Comparison of ENCODE assay signal across 1 cellular context in the genomic region with DNA sequence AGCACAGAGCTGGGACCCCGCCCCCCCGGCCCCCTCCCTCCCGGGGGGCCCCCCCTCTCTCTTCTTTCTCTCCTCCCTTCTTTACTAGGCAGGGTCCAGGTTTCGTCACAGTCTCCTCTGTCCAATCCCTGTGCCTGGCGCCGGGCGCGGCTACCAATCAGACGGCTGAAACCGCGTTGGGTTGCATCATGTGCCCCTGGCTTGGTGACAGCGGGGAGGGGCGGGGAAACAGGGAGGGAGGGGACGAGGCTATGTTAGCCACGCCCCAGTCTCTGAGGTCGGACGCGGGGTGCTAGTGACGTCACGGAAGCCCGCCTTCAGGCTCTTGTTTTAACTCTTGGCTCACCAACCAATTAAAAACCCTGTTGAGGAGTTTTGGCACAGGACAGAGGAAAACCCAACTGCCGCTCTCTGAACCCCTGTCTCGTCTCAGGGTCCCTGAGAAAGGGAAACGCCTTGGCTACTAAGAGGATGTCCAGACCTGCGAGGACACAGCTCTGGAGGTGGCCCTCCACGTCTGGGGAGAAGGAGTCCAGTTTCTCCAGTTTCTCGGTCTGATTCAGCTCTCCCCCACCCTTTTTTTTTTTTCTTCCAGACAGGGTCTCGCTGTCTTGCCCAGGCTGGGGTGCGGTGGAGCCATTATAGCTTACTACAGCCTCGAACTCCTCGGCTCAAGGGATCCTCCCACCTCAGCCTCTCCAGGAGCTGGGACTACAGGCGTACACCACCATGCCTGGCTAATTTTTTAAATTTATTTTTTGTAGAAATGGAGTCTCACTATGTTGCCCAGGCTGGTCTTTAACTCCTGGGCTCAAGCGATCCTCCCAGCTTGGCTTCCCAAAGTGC.
TF ChIP-seq lines count a peak whose summit lies in the region.

No MANE protein-coding gene starts in this region.

TF ChIP-seq in H1, 55 proteins besides CTCF, POLR2A, EP300 and RAD21:
- TF ChIP-seq NRF1 (IDR thresholded peaks at IDR 0.05; ENCODE audit: low read depth, low read length) = no peak
- no peak for TF ChIP-seq ZNF274 (IDR thresholded peaks at IDR 0.05; ENCODE audit: borderline replicate concordance, extremely low read depth, low read length)
- peak; percentile 69; the same call in 1 of the 2 replicates for TF ChIP-seq KDM1A (IDR thresholded peaks at IDR 0.05; ENCODE audit: borderline replicate concordance, low read length)
- no peak for TF ChIP-seq MAFK (IDR thresholded peaks at IDR 0.05; ENCODE audit: low read depth, low read length)
- no peak for TF ChIP-seq RBBP5 (IDR thresholded peaks at IDR 0.05; ENCODE audit: borderline replicate concordance, low read depth, low read length)
- no peak for TF ChIP-seq SIX5 (IDR thresholded peaks at IDR 0.05; ENCODE audit: low read depth, low read length)
- no peak for TF ChIP-seq EGR1 (IDR thresholded peaks at IDR 0.05; ENCODE audit: borderline replicate concordance, low read depth, low read length)
- TF ChIP-seq, protein P1, sequence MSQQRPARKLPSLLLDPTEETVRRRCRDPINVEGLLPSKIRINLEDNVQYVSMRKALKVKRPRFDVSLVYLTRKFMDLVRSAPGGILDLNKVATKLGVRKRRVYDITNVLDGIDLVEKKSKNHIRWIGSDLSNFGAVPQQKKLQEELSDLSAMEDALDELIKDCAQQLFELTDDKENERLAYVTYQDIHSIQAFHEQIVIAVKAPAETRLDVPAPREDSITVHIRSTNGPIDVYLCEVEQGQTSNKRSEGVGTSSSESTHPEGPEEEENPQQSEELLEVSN (IDR thresholded peaks at IDR 0.05) = peak; percentile 60
- TF ChIP-seq CBX5 (IDR thresholded peaks at IDR 0.05; ENCODE audit: low read depth, low read length) = no peak
- TF ChIP-seq BACH1 (IDR thresholded peaks at IDR 0.05; ENCODE audit: low read length) = no peak
- TF ChIP-seq, protein P2, sequence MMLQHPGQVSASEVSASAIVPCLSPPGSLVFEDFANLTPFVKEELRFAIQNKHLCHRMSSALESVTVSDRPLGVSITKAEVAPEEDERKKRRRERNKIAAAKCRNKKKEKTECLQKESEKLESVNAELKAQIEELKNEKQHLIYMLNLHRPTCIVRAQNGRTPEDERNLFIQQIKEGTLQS (IDR thresholded peaks at IDR 0.05; ENCODE audit: insufficient read depth, low read depth, low read length) = peak; percentile 84
- peak; percentile 20; the same call in 1 of the 2 replicates for TF ChIP-seq TAF1 (IDR thresholded peaks at IDR 0.05; ENCODE audit: low read depth, low read length)
- peak; percentile 48; the same call in 1 of the 2 replicates for TF ChIP-seq JUND (IDR thresholded peaks at IDR 0.05; ENCODE audit: low read length)
- no peak for TF ChIP-seq TBP (IDR thresholded peaks at IDR 0.05; ENCODE audit: low read depth, low read length)
- TF ChIP-seq HDAC2 (IDR thresholded peaks at IDR 0.05; ENCODE audit: borderline replicate concordance in 1 of 2, low read depth in 2 of 2, low read length in 2 of 2) = peak in 1 of 2 experiments; percentile 12; a peak in 1 of 4 replicates
- TF ChIP-seq JUN (IDR thresholded peaks at IDR 0.05; ENCODE audit: low read depth, low read length) = no peak
- TF ChIP-seq SP4 (IDR thresholded peaks at IDR 0.05; ENCODE audit: low read length) = no peak
- TF ChIP-seq, protein P3, sequence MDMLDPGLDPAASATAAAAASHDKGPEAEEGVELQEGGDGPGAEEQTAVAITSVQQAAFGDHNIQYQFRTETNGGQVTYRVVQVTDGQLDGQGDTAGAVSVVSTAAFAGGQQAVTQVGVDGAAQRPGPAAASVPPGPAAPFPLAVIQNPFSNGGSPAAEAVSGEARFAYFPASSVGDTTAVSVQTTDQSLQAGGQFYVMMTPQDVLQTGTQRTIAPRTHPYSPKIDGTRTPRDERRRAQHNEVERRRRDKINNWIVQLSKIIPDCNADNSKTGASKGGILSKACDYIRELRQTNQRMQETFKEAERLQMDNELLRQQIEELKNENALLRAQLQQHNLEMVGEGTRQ (IDR thresholded peaks at IDR 0.05; ENCODE audit: low read length) = peak; percentile 88
- peak; percentile 69; the same call in 1 of the 2 replicates for TF ChIP-seq CHD2 (IDR thresholded peaks at IDR 0.05; ENCODE audit: low read length)
- TF ChIP-seq CEBPB (IDR thresholded peaks at IDR 0.05; ENCODE audit: low read depth, low read length) = peak; percentile 96
- TF ChIP-seq, protein P4, sequence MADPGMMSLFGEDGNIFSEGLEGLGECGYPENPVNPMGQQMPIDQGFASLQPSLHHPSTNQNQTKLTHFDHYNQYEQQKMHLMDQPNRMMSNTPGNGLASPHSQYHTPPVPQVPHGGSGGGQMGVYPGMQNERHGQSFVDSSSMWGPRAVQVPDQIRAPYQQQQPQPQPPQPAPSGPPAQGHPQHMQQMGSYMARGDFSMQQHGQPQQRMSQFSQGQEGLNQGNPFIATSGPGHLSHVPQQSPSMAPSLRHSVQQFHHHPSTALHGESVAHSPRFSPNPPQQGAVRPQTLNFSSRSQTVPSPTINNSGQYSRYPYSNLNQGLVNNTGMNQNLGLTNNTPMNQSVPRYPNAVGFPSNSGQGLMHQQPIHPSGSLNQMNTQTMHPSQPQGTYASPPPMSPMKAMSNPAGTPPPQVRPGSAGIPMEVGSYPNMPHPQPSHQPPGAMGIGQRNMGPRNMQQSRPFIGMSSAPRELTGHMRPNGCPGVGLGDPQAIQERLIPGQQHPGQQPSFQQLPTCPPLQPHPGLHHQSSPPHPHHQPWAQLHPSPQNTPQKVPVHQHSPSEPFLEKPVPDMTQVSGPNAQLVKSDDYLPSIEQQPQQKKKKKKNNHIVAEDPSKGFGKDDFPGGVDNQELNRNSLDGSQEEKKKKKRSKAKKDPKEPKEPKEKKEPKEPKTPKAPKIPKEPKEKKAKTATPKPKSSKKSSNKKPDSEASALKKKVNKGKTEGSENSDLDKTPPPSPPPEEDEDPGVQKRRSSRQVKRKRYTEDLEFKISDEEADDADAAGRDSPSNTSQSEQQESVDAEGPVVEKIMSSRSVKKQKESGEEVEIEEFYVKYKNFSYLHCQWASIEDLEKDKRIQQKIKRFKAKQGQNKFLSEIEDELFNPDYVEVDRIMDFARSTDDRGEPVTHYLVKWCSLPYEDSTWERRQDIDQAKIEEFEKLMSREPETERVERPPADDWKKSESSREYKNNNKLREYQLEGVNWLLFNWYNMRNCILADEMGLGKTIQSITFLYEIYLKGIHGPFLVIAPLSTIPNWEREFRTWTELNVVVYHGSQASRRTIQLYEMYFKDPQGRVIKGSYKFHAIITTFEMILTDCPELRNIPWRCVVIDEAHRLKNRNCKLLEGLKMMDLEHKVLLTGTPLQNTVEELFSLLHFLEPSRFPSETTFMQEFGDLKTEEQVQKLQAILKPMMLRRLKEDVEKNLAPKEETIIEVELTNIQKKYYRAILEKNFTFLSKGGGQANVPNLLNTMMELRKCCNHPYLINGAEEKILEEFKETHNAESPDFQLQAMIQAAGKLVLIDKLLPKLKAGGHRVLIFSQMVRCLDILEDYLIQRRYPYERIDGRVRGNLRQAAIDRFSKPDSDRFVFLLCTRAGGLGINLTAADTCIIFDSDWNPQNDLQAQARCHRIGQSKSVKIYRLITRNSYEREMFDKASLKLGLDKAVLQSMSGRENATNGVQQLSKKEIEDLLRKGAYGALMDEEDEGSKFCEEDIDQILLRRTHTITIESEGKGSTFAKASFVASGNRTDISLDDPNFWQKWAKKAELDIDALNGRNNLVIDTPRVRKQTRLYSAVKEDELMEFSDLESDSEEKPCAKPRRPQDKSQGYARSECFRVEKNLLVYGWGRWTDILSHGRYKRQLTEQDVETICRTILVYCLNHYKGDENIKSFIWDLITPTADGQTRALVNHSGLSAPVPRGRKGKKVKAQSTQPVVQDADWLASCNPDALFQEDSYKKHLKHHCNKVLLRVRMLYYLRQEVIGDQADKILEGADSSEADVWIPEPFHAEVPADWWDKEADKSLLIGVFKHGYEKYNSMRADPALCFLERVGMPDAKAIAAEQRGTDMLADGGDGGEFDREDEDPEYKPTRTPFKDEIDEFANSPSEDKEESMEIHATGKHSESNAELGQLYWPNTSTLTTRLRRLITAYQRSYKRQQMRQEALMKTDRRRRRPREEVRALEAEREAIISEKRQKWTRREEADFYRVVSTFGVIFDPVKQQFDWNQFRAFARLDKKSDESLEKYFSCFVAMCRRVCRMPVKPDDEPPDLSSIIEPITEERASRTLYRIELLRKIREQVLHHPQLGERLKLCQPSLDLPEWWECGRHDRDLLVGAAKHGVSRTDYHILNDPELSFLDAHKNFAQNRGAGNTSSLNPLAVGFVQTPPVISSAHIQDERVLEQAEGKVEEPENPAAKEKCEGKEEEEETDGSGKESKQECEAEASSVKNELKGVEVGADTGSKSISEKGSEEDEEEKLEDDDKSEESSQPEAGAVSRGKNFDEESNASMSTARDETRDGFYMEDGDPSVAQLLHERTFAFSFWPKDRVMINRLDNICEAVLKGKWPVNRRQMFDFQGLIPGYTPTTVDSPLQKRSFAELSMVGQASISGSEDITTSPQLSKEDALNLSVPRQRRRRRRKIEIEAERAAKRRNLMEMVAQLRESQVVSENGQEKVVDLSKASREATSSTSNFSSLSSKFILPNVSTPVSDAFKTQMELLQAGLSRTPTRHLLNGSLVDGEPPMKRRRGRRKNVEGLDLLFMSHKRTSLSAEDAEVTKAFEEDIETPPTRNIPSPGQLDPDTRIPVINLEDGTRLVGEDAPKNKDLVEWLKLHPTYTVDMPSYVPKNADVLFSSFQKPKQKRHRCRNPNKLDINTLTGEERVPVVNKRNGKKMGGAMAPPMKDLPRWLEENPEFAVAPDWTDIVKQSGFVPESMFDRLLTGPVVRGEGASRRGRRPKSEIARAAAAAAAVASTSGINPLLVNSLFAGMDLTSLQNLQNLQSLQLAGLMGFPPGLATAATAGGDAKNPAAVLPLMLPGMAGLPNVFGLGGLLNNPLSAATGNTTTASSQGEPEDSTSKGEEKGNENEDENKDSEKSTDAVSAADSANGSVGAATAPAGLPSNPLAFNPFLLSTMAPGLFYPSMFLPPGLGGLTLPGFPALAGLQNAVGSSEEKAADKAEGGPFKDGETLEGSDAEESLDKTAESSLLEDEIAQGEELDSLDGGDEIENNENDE (IDR thresholded peaks at IDR 0.05; ENCODE audit: insufficient replicate concordance, low read length) = no peak
- TF ChIP-seq CHD1 (IDR thresholded peaks at IDR 0.05; ENCODE audit: low read depth, low read length) = no peak
- TF ChIP-seq, protein P5, sequence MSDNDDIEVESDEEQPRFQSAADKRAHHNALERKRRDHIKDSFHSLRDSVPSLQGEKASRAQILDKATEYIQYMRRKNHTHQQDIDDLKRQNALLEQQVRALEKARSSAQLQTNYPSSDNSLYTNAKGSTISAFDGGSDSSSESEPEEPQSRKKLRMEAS (IDR thresholded peaks at IDR 0.05) = peak; percentile 67
- TF ChIP-seq POLR2AphosphoS5 (IDR thresholded peaks at IDR 0.05; ENCODE audit: low read depth, low read length) = no peak
- TF ChIP-seq KDM5A (IDR thresholded peaks at IDR 0.05; ENCODE audit: low read length) = no peak
- TF ChIP-seq NANOG (IDR thresholded peaks at IDR 0.05; ENCODE audit: insufficient read depth, low read depth, low read length, poor library complexity, severe bottlenecking) = no peak
- TF ChIP-seq POU5F1 (IDR thresholded peaks at IDR 0.05; ENCODE audit: low read depth, low read length) = no peak
- no peak for TF ChIP-seq FOSL1 (IDR thresholded peaks at IDR 0.05; ENCODE audit: insufficient read depth, low read depth, low read length)
- no peak for TF ChIP-seq EZH2 (IDR thresholded peaks at IDR 0.05; ENCODE audit: low read depth, low read length, severe bottlenecking)
- no peak for TF ChIP-seq ASH2L (IDR thresholded peaks at IDR 0.05; ENCODE audit: low read length)
- TF ChIP-seq SIN3A (conservative IDR thresholded peaks at IDR 0.05 in 1 of 2, IDR thresholded peaks at IDR 0.05 in 1 of 2; ENCODE audit: low read depth in 1 of 2, low read length in 2 of 2) = no peak
- no peak for TF ChIP-seq RNF2 (IDR thresholded peaks at IDR 0.05; ENCODE audit: borderline replicate concordance, low read depth, low read length, missing control alignments, poor library complexity, severe bottlenecking)
- no peak for TF ChIP-seq RXRA (IDR thresholded peaks at IDR 0.05; ENCODE audit: insufficient read depth, low read depth, low read length)
- TF ChIP-seq RFX5 (IDR thresholded peaks at IDR 0.05; ENCODE audit: borderline replicate concordance, low read depth, low read length) = peak; percentile 17; the same call in 1 of the 2 replicates
- no peak for TF ChIP-seq TCF12 (IDR thresholded peaks at IDR 0.05; ENCODE audit: low read depth, low read length)
- no peak for TF ChIP-seq BRCA1 (IDR thresholded peaks at IDR 0.05; ENCODE audit: low read depth, low read length)
- no peak for TF ChIP-seq GABPA (IDR thresholded peaks at IDR 0.05; ENCODE audit: borderline replicate concordance, insufficient read depth, low read length)
- TF ChIP-seq CTBP2 (IDR thresholded peaks at IDR 0.05; ENCODE audit: borderline replicate concordance, insufficient read depth, insufficient read length, low read length) = no peak
- no peak for TF ChIP-seq PHF8 (conservative IDR thresholded peaks at IDR 0.05; ENCODE audit: low read depth, low read length)
- no peak for TF ChIP-seq SRF (IDR thresholded peaks at IDR 0.05; ENCODE audit: low read depth, low read length)
- peak; percentile 13; the same call in 1 of the 2 replicates for TF ChIP-seq SP2 (IDR thresholded peaks at IDR 0.05; ENCODE audit: low read length)
- TF ChIP-seq YY1 (IDR thresholded peaks at IDR 0.05; ENCODE audit: low read depth, low read length) = no peak
- TF ChIP-seq TEAD4 (IDR thresholded peaks at IDR 0.05; ENCODE audit: low read depth, low read length) = no peak
- TF ChIP-seq CREB1 (IDR thresholded peaks at IDR 0.05) = peak; percentile 88
- TF ChIP-seq SUZ12 (IDR thresholded peaks at IDR 0.05; ENCODE audit: low read length) = no peak
- TF ChIP-seq SIRT6 (IDR thresholded peaks at IDR 0.05; ENCODE audit: low read length) = no peak
- no peak for TF ChIP-seq TAF7 (optimal IDR thresholded peaks at IDR 0.05; ENCODE audit: borderline replicate concordance, low read depth, low read length)
- no peak for TF ChIP-seq KDM4A (IDR thresholded peaks at IDR 0.05; ENCODE audit: low read depth, low read length, severe bottlenecking)
- no peak for TF ChIP-seq BCL11A (IDR thresholded peaks at IDR 0.05; ENCODE audit: low read depth in 2 of 2, low read length in 2 of 2)
- TF ChIP-seq CBX8 (IDR thresholded peaks at IDR 0.05; ENCODE audit: borderline replicate concordance, low read depth, low read length) = no peak
- TF ChIP-seq SP1 (IDR thresholded peaks at IDR 0.05; ENCODE audit: low read depth, low read length) = peak; percentile 75; the same call in 1 of the 2 replicates
